16 cellular contexts compared by ENCODE assay signal in the genomic region with DNA sequence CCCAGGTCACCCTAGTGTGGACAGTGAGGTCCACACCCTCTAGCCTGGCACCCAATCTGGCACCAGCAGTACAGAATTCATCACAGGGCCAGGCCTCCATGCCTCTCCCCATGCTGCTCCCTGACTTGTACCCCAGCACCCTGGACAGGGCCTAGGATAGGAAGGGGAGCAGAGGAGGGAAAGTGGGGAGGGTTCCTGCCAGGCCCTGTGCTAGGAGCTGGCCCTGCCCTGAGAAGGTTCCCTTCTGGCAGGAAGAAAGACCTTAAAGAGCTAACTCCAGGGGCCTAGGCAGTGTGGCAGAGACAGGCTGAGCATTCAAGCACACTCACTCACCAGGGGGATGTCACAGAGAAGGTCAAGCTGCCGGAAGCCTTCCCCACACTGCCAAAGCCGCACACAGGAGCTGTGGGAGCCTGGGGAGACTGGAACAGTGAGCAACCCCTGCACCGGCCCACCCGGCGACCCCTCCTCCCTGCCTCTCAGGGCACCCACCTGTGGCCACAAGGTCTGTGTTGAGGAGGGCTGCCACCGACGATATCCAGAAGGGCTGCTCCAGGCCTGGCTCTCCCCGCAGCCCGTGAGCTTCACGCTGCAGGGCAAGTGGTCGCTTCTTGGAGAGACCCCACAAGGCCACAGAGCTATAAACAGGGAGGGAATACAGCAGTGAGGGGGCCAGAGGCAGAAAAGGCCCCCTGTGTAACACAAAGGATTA. TPM values are rescaled to one million over a fixed set of nuclear protein-coding genes. Genes with fewer than 3 reads are reported as not detected.
"Had no signal": no experiment of that assay in that cellular context is flagged by ENCODE, and none has a peak within 500 bp of the region (broad histone marks: within the 10 kb centered on the region; RNA-seq: fewer than 3 reads in every experiment).

No MANE protein-coding gene starts in this region.

- H3K27ac Mint-ChIP-seq: immature natural killer cell; T-helper 1 cell treated with Interleukin-12 subunit alpha and Interleukin-12 subunit beta and Interleukin-4 antibody, amounts not matched to agents 30 μg/mL and 1 μg/mL, for 36 hours had no signal

- H3K9me3 ChIP-seq: ascending aorta, mucosa of descending colon had no signal

- H3K9me3 Mint-ChIP-seq: naive thymus-derived CD8-positive, alpha-beta T cell; stimulated activated naive CD8-positive, alpha-beta T cell treated with anti-CD3 and anti-CD28 coated beads, Interleukin-15, amount 100 ng/mL, for 72 hours; T-helper 1 cell treated with Interleukin-12 subunit alpha and Interleukin-12 subunit beta and Interleukin-4 antibody, amounts not matched to agents 30 μg/mL and 1 μg/mL, for 36 hours had no signal

- H3K4me3 Mint-ChIP-seq: immature natural killer cell; naive thymus-derived CD8-positive, alpha-beta T cell; stimulated activated naive CD8-positive, alpha-beta T cell treated with anti-CD3 and anti-CD28 coated beads, Interleukin-15, amount 100 ng/mL, for 72 hours; T-helper 1 cell treated with Interleukin-12 subunit alpha and Interleukin-12 subunit beta and Interleukin-4 antibody, amounts not matched to agents 30 μg/mL and 1 μg/mL, for 36 hours had no signal

- ATAC-seq: esophagus mucosa; naive thymus-derived CD8-positive, alpha-beta T cell; stimulated activated naive CD8-positive, alpha-beta T cell treated with anti-CD3 and anti-CD28 coated beads, Interleukin-15, amount 100 ng/mL, for 72 hours had no signal

- H3K27me3 Mint-ChIP-seq: naive thymus-derived CD8-positive, alpha-beta T cell; stimulated activated naive CD8-positive, alpha-beta T cell treated with anti-CD3 and anti-CD28 coated beads, Interleukin-15, amount 100 ng/mL, for 72 hours had no signal

- H3K4me1 ChIP-seq: ascending aorta had no signal

- H3K27ac ChIP-seq: ascending aorta, SK-N-MC had no signal

- H3K4me3 ChIP-seq: ascending aorta, mucosa of descending colon, SK-N-MC had no signal

- DNase-seq: activated T-cell treated with anti-CD3 and anti-CD28 coated beads, Interleukin-2, amount 50 U/mL, for 48 hours; hypothalamus; immature natural killer cell; mucosa of descending colon; nucleus accumbens; stimulated activated CD4-positive, alpha-beta T cell treated with anti-CD3 and anti-CD28 coated beads, Interleukin-15, amount 100 ng/mL, for 24 hours; stimulated activated CD4-positive, alpha-beta T cell treated with anti-CD3 and anti-CD28 coated beads, Interleukin-4, amount 100 ng/mL, for 24 hours; stimulated activated naive CD8-positive, alpha-beta T cell treated with anti-CD3 and anti-CD28 coated beads, Interleukin-15, amount 100 ng/mL, for 72 hours had no signal

- H3K27me3 ChIP-seq: ascending aorta had no signal

RNA-seq across cellular contexts. Expression of gene GPR62, which starts 20.9 kb away (rescaled TPM):
- total RNA-seq: ascending aorta; esophagus mucosa; lung microvascular endothelial cell; naive thymus-derived CD8-positive, alpha-beta T cell had no signal
- polyA plus RNA-seq: immature natural killer cell; naive thymus-derived CD8-positive, alpha-beta T cell had no signal

RNA-seq across cellular contexts. Expression of gene IQCF1, which starts 31.1 kb away (rescaled TPM):
- total RNA-seq: ascending aorta; esophagus mucosa; glomerular endothelial cell; lung microvascular endothelial cell; mucosa of descending colon; naive thymus-derived CD8-positive, alpha-beta T cell had no signal
- polyA plus RNA-seq: immature natural killer cell; naive thymus-derived CD8-positive, alpha-beta T cell; thymus had no signal
